19 cellular contexts compared by ENCODE assay signal in genomic region chr10:48958598-48959200, GRCh38. TPM values are rescaled to one million over a fixed set of nuclear protein-coding genes. Genes with fewer than 3 reads are reported as not detected.
A peak's percentile ranks its signal among the peaks of the same experiment; 100 is the strongest.
DNase-seq lines count a peak whose midpoint lies in the region; ATAC-seq, FAIRE-seq and TF ChIP-seq lines count a peak whose summit lies in the region.
"Had no signal": no experiment of that assay in that cellular context is flagged by ENCODE, and none has a peak within 500 bp of the region (broad histone marks: within the 10 kb centered on the region; RNA-seq: fewer than 3 reads in every experiment).

No MANE protein-coding gene starts in this region.

- H4K20me1 ChIP-seq in osteoblast (ENCODE audit: insufficient read depth, low read length), result no peaks in the 10 kb centered on the region
- H4K20me1 ChIP-seq: BLaER1 treated with 17β-estradiol and CSF1 and Interleukin-3, amounts not matched to agents 10 nM and 100 nM had no signal

- H3K27ac ChIP-seq in osteoblast (ENCODE audit: low read depth, low read length), result no peak overlapping the region
- H3K27ac ChIP-seq: BLaER1 treated with 17β-estradiol and CSF1 and Interleukin-3, amounts not matched to agents 10 nM and 100 nM had no signal

- no peak for DNase-seq in activated naive CD8-positive, alpha-beta T cell treated with anti-CD3 and anti-CD28 coated beads, Interleukin-2, amount 50 U/mL, for 24 hours
- no peak for DNase-seq in activated naive CD8-positive, alpha-beta T cell treated with anti-CD3 and anti-CD28 coated beads for 36 hours
- no peak for DNase-seq in activated B cell treated with CpG ODN at 0.5 μM for 24 hours
- peak; percentile 50 for DNase-seq in osteoblast (ENCODE audit: insufficient read length, low spot score, missing footprints)
- DNase-seq in GM19239 (ENCODE audit: insufficient read length, low spot score), result no peak
- no peak for DNase-seq in activated CD4-positive, alpha-beta T cell treated with anti-CD3 and anti-CD28 coated beads, Interleukin-2, amount 50 U/mL, for 1 hour
- no peak for DNase-seq in NCI-H526 (lab: John Stamatoyannopoulos, UW)
- DNase-seq: 8988T; ACHN; CD4-positive, CD25-positive, alpha-beta regulatory T cell; DMS 273 treated with DMSO at 0.1 percent for 48 hours; DMS79 treated with DMSO at 0.1 percent for 48 hours; EL; HCEC 1CT; HFFc6 had no signal

- CTCF ChIA-PET in activated B cell treated with CpG ODN at 0.5 μM for 24 hours (lab: Charles Lee), result no interaction called here

- H3K36me3 Mint-ChIP-seq in activated naive CD8-positive, alpha-beta T cell treated with anti-CD3 and anti-CD28 coated beads, Interleukin-2, amount 50 U/mL, for 24 hours (ENCODE audit: low read depth), result no peaks in the 10 kb centered on the region
- no peaks in the 10 kb centered on the region for H3K36me3 Mint-ChIP-seq in activated naive CD8-positive, alpha-beta T cell treated with anti-CD3 and anti-CD28 coated beads for 36 hours
- H3K36me3 Mint-ChIP-seq in activated B cell treated with CpG ODN at 0.5 μM for 24 hours (ENCODE audit: low read depth), result peaks cover 95% of the 10 kb centered on the region

- H3K9me3 Mint-ChIP-seq in activated naive CD8-positive, alpha-beta T cell treated with anti-CD3 and anti-CD28 coated beads, Interleukin-2, amount 50 U/mL, for 24 hours, result no peaks in the 10 kb centered on the region
- H3K9me3 Mint-ChIP-seq in activated naive CD8-positive, alpha-beta T cell treated with anti-CD3 and anti-CD28 coated beads for 36 hours, result no peaks in the 10 kb centered on the region
- no peaks in the 10 kb centered on the region for H3K9me3 Mint-ChIP-seq in activated B cell treated with CpG ODN at 0.5 μM for 24 hours
- H3K9me3 Mint-ChIP-seq: HFFc6 had no signal

- H3K27ac Mint-ChIP-seq in activated naive CD8-positive, alpha-beta T cell treated with anti-CD3 and anti-CD28 coated beads, Interleukin-2, amount 50 U/mL, for 24 hours, result peak overlapping the region; percentile 4
- H3K27ac Mint-ChIP-seq in activated naive CD8-positive, alpha-beta T cell treated with anti-CD3 and anti-CD28 coated beads for 36 hours, result no peak overlapping the region
- H3K27ac Mint-ChIP-seq in activated B cell treated with CpG ODN at 0.5 μM for 24 hours, result peak overlapping the region; percentile 16
- H3K27ac Mint-ChIP-seq: CD4-positive, CD25-positive, alpha-beta regulatory T cell; HFFc6 had no signal

- FAIRE-seq in GM19239 (lab: Jason Lieb, UNC), result no peak
- FAIRE-seq: G401.6, GM12892, H1 had no signal

- H3K36me3 ChIP-seq in osteoblast (ENCODE audit: insufficient read depth, low read length), result no peaks in the 10 kb centered on the region

- intact Hi-C loops in activated B cell treated with CpG ODN at 0.5 μM for 24 hours (cut with micrococcal nuclease), result no loop called here

- H3K79me2 ChIP-seq in osteoblast (ENCODE audit: insufficient read depth, low read length), result no peaks in the 10 kb centered on the region

- TF ChIP-seq CTCF in activated B cell treated with CpG ODN at 0.5 μM for 24 hours (IDR thresholded peaks at IDR 0.05) (no peak), osteoblast (IDR thresholded peaks at IDR 0.05; ENCODE audit: extremely low read depth, low read depth, low read length) (no peak)

- H3K9me3 ChIP-seq in osteoblast (ENCODE audit: low read depth, low read length), result no peaks in the 10 kb centered on the region

- ATAC-seq in activated naive CD8-positive, alpha-beta T cell treated with anti-CD3 and anti-CD28 coated beads, Interleukin-2, amount 50 U/mL, for 24 hours, result no peak
- no peak for ATAC-seq in activated B cell treated with CpG ODN at 0.5 μM for 24 hours (ENCODE audit: low read depth)

- H3K4me3 ChIP-seq in osteoblast (ENCODE audit: insufficient read depth, low read length), result no peak overlapping the region
- H3K4me3 ChIP-seq: BLaER1 treated with 17β-estradiol and CSF1 and Interleukin-3, amounts not matched to agents 10 nM and 100 nM had no signal

- peaks cover 4% of the 10 kb centered on the region for H3K27me3 ChIP-seq in osteoblast (ENCODE audit: insufficient read depth, low read length)
- H3K27me3 ChIP-seq: BLaER1 treated with 17β-estradiol and CSF1 and Interleukin-3, amounts not matched to agents 10 nM and 100 nM had no signal

- H2AFZ ChIP-seq in osteoblast (ENCODE audit: low read length), result no peak overlapping the region

- no peaks in the 10 kb centered on the region for H3K27me3 Mint-ChIP-seq in activated naive CD8-positive, alpha-beta T cell treated with anti-CD3 and anti-CD28 coated beads, Interleukin-2, amount 50 U/mL, for 24 hours
- H3K27me3 Mint-ChIP-seq in activated naive CD8-positive, alpha-beta T cell treated with anti-CD3 and anti-CD28 coated beads for 36 hours, result no peaks in the 10 kb centered on the region
- H3K27me3 Mint-ChIP-seq in activated B cell treated with CpG ODN at 0.5 μM for 24 hours, result no peaks in the 10 kb centered on the region
- H3K27me3 Mint-ChIP-seq: CD4-positive, CD25-positive, alpha-beta regulatory T cell had no signal

- no peak overlapping the region for H3K4me2 ChIP-seq in osteoblast (ENCODE audit: insufficient read depth, low read length)
- H3K4me2 ChIP-seq: BLaER1 treated with 17β-estradiol and CSF1 and Interleukin-3, amounts not matched to agents 10 nM and 100 nM had no signal

- POLR2A ChIA-PET in activated B cell treated with CpG ODN at 0.5 μM for 24 hours (lab: Charles Lee), result no interaction called here

- H3K4me1 Mint-ChIP-seq in activated naive CD8-positive, alpha-beta T cell treated with anti-CD3 and anti-CD28 coated beads, Interleukin-2, amount 50 U/mL, for 24 hours, result no peaks in the 10 kb centered on the region
- no peaks in the 10 kb centered on the region for H3K4me1 Mint-ChIP-seq in activated naive CD8-positive, alpha-beta T cell treated with anti-CD3 and anti-CD28 coated beads for 36 hours
- no peaks in the 10 kb centered on the region for H3K4me1 Mint-ChIP-seq in activated B cell treated with CpG ODN at 0.5 μM for 24 hours
- H3K4me1 Mint-ChIP-seq: CD4-positive, CD25-positive, alpha-beta regulatory T cell had no signal

- H3K4me1 ChIP-seq in osteoblast (ENCODE audit: insufficient read depth, low read length), result no peaks in the 10 kb centered on the region

- no peak overlapping the region for H3K4me3 Mint-ChIP-seq in activated naive CD8-positive, alpha-beta T cell treated with anti-CD3 and anti-CD28 coated beads, Interleukin-2, amount 50 U/mL, for 24 hours
- H3K4me3 Mint-ChIP-seq in activated naive CD8-positive, alpha-beta T cell treated with anti-CD3 and anti-CD28 coated beads for 36 hours, result no peak overlapping the region
- H3K4me3 Mint-ChIP-seq in activated B cell treated with CpG ODN at 0.5 μM for 24 hours, result no peak overlapping the region
- H3K4me3 Mint-ChIP-seq: CD4-positive, CD25-positive, alpha-beta regulatory T cell; HFFc6 had no signal

RNA-seq across cellular contexts. Expression of gene LRRC18, which starts 19.1 kb away (rescaled TPM):
- not detected for total RNA-seq in activated naive CD8-positive, alpha-beta T cell treated with anti-CD3 and anti-CD28 coated beads for 36 hours
- total RNA-seq in activated B cell treated with CpG ODN at 0.5 μM for 24 hours (not detected in 2 replicates), osteoblast (not detected in 2 replicates)
- total RNA-seq: CD4-positive, CD25-positive, alpha-beta regulatory T cell; H1; HFFc6 had no signal
